ENCODE assay signal across 8 cellular contexts in genomic region chr22:42933783-42934144, GRCh38.
DNase-seq lines count a peak whose midpoint lies in the region; ATAC-seq, FAIRE-seq and TF ChIP-seq lines count a peak whose summit lies in the region.

No MANE protein-coding gene starts in this region.

- no peaks in the 10 kb centered on the region for H3K27me3 ChIP-seq in endodermal cell (ENCODE audit: control insufficient read depth, insufficient read depth, low read length, poor library complexity, severe bottlenecking)

- H3K36me3 ChIP-seq in endodermal cell (ENCODE audit: control insufficient read depth, insufficient read depth, low read length): peaks cover 5% of the 10 kb centered on the region

- H3K27ac ChIP-seq in endodermal cell (ENCODE audit: low read depth, low read length): peak overlapping the region; percentile 64

- H3K9me3 ChIP-seq in endodermal cell (ENCODE audit: control insufficient read depth, low read length): no peaks in the 10 kb centered on the region

- H3K4me3 ChIP-seq in endodermal cell (ENCODE audit: low read length): no peak overlapping the region

- peak; percentile 76 for FAIRE-seq in RCC 7860 (lab: Jason Lieb, UNC)
- no peak for FAIRE-seq in GM12892 (lab: Jason Lieb, UNC)

- no peak overlapping the region for H3K9ac ChIP-seq in endodermal cell (ENCODE audit: extremely low read depth, low read length, poor library complexity, severe bottlenecking)

- H3K9me3 Mint-ChIP-seq in endodermal cell (no peaks in the 10 kb centered on the region), naive B cell (no peaks in the 10 kb centered on the region)

- no peak for TF ChIP-seq CTCF in endodermal cell (conservative IDR thresholded peaks at IDR 0.05)

- DNase-seq in EL (peak; percentile 79), RCC 7860 (ENCODE audit: low spot score) (peak; percentile 83), endodermal cell (no peak), naive B cell (no peak), 8988T (no peak), GM12892 (ENCODE audit: insufficient read length) (no peak)

- H3K27ac Mint-ChIP-seq in endodermal cell: no peak overlapping the region
- peak overlapping the region; percentile 97 to 100 (median 98) for H3K27ac Mint-ChIP-seq in naive B cell

- TF ChIP-seq POLR2A in GM12892 (IDR thresholded peaks at IDR 0.05; ENCODE audit: low read depth, low read length): no peak

- peaks cover 10% of the 10 kb centered on the region for H3K36me3 Mint-ChIP-seq in endodermal cell (ENCODE audit: low read depth)
- H3K36me3 Mint-ChIP-seq in naive B cell: no peaks in the 10 kb centered on the region

- ATAC-seq in naive B cell (ENCODE audit: low read depth in 2 of 2): peak; percentile 5 to 11
- no peak for ATAC-seq in GM21390 (IDR thresholded peaks at IDR 0.05; ENCODE audit: unreplicated experiment)
- no peak for ATAC-seq in GM21737 (IDR thresholded peaks at IDR 0.05; ENCODE audit: unreplicated experiment)

- H3K4me1 ChIP-seq in endodermal cell (ENCODE audit: control insufficient read depth, insufficient read depth, low read length): peaks cover 5% of the 10 kb centered on the region

- H3K4me1 Mint-ChIP-seq in endodermal cell: peaks cover 45% of the 10 kb centered on the region
- H3K4me1 Mint-ChIP-seq in naive B cell: peaks cover 91 to 100% (median 99%) of the 10 kb centered on the region in 3 donors

- 84 to 92% methylated on average over 2 to 3 of the region's 3 CpGs for WGBS in endodermal cell (ENCODE audit: insufficient coverage in 1 of 2, insufficient read length in 1 of 2), 2 experiments

- no peak overlapping the region for H3K4me3 Mint-ChIP-seq in endodermal cell
- peak overlapping the region; percentile 78 to 91 (median 88) for H3K4me3 Mint-ChIP-seq in naive B cell

- H3K27me3 Mint-ChIP-seq in endodermal cell (ENCODE audit: insufficient read depth) (peaks cover 1% of the 10 kb centered on the region), naive B cell (no peaks in the 10 kb centered on the region)

Comparison
In these comparisons a context has a peak if more than half of its experiments do, and no peak if none do; other contexts are left out.
1. DNase-seq: peak in EL (single experiment) and RCC 7860 (single experiment); none in endodermal cell (single experiment), naive B cell (single experiment), 8988T (single experiment) and GM12892 (single experiment).
2. ATAC-seq: peak in naive B cell (2 of 2); none in GM21390 (single experiment) and GM21737 (single experiment).